8 cellular contexts compared by ENCODE assay signal in genomic region chr15:57667171-57667924, GRCh38. TPM values are rescaled to one million over a fixed set of nuclear protein-coding genes. Genes with fewer than 3 reads are reported as not detected.
DNase-seq lines count a peak whose midpoint lies in the region; ATAC-seq and TF ChIP-seq lines count a peak whose summit lies in the region.

No MANE protein-coding gene starts in this region.

- TF ChIP-seq CTCF in Panc1 (IDR thresholded peaks at IDR 0.05) (peak; percentile 41), foreskin fibroblast (IDR thresholded peaks at IDR 0.05; ENCODE audit: low read depth, low read length) (peak; percentile 45), prostate gland (IDR thresholded peaks at IDR 0.05) (peak in 3 of 4 experiments; percentile 39 to 59 (median 51))

- H3K4me1 ChIP-seq in Panc1 (ENCODE audit: control insufficient read depth, insufficient read depth, low read length) (no peaks in the 10 kb centered on the region), prostate gland (replicated peaks) (peaks cover 10% of the 10 kb centered on the region)

- H3K4me3 ChIP-seq in Panc1 (ENCODE audit: low read depth in 2 of 2, low read length in 2 of 2) (no peak overlapping the region), foreskin fibroblast (ENCODE audit: low read depth in 1 of 2, low read length in 2 of 2) (peak overlapping the region in 1 of 2 donors; percentile 1), prostate gland (no peak overlapping the region)

- intact Hi-C loops in Panc1 (cut with micrococcal nuclease; ENCODE audit: unreplicated experiment): no loop called here
- intact Hi-C loops in prostate gland (cut with DNase I): loop anchor here (5.0 kb wide), 2 partner anchors 195 to 400 kb away; partner anchors contain the start of gene ALDH1A2

- H3K27me3 ChIP-seq in Panc1 (ENCODE audit: control insufficient read depth, insufficient read depth, low read length) (peaks cover 11% of the 10 kb centered on the region), prostate gland (replicated peaks; ENCODE audit: insufficient read depth) (no peaks in the 10 kb centered on the region)

- no peak overlapping the region for H3K27ac ChIP-seq in Panc1 (ENCODE audit: low read length)
- H3K27ac ChIP-seq in prostate gland: no peak overlapping the region

- no peak for TF ChIP-seq POLR2A in prostate gland (IDR thresholded peaks at IDR 0.05)

- H3K9me3 ChIP-seq in Panc1 (ENCODE audit: control insufficient read depth, insufficient read depth, low read depth, low read length): no peaks in the 10 kb centered on the region
- no peaks in the 10 kb centered on the region for H3K9me3 ChIP-seq in prostate gland

- DNase-seq in EL: peak; percentile 93
- no peak for DNase-seq in Panc1 (ENCODE audit: low read depth, low spot score)
- peak; percentile 71 to 90 for DNase-seq in foreskin fibroblast
- DNase-seq in prostate gland (ENCODE audit: low spot score): peak; percentile 40
- no peak for DNase-seq in activated T-cell treated with anti-CD3 and anti-CD28 coated beads for 4 hours
- no peak for DNase-seq in stimulated activated CD8-positive, alpha-beta memory T cell treated with anti-CD3 and anti-CD28 coated beads, Interleukin-4, amount 100 ng/mL, for 48 hours
- DNase-seq in NCI-H774 (lab: John Stamatoyannopoulos, UW): no peak

- H3K36me3 ChIP-seq in Panc1 (ENCODE audit: control insufficient read depth, insufficient read depth, low read length): no peaks in the 10 kb centered on the region
- no peaks in the 10 kb centered on the region for H3K36me3 ChIP-seq in prostate gland

- in situ Hi-C loops in Panc1 (cut with HindIII; ENCODE audit: low pct_unique_long_range_greater_than_20kb, low sequenced_read_pairs): no loop called here

- WGBS in prostate gland: 34% methylated on average over 10 of the region's 10 CpGs

- POLR2A ChIA-PET in Panc1 (lab: Charles Lee): no interaction called here

- CTCF ChIA-PET in Panc1 (lab: Charles Lee): no interaction called here

- BruUV-seq in Panc1 (replicated peaks; lab: Mats Ljungman, UMichigan): no TSS peak

- ATAC-seq in Panc1 (peak; percentile 65), GM18867 (IDR thresholded peaks at IDR 0.05; ENCODE audit: unreplicated experiment) (no peak)

RNA-seq across cellular contexts. Expression of gene POLR2M, which starts 39.2 kb away (rescaled TPM):
- total RNA-seq in Panc1 (2021; ENCODE audit: unreplicated experiment): 76.6 TPM
- polyA plus RNA-seq in Panc1 (2012; ENCODE audit: insufficient read length): 25.0 TPM
- 100 to 1,000 TPM; 148 to 172 TPM for total RNA-seq in prostate gland

Comparison
In these comparisons a context has a peak if more than half of its experiments do, and no peak if none do; other contexts are left out.
1. DNase-seq: peak in EL (single experiment), foreskin fibroblast (2 of 2) and prostate gland (single experiment); none in Panc1 (single experiment), activated T-cell treated with anti-CD3 and anti-CD28 coated beads for 4 hours (single experiment), stimulated activated CD8-positive, alpha-beta memory T cell treated with anti-CD3 and anti-CD28 coated beads, Interleukin-4, amount 100 ng/mL, for 48 hours (single experiment) and NCI-H774 (single experiment).
2. Peak in every context shown above with its lines, with median percentiles within 50 percentile points of each other: CTCF ChIP-seq.